ENCODE assay signal across 1 cellular context in genomic region chr15:70088887-70089691, GRCh38.
TF ChIP-seq lines count a peak whose summit lies in the region.

No MANE protein-coding gene starts in this region.

TF ChIP-seq in HEK293, 187 proteins besides CTCF, POLR2A, EP300 and RAD21 (continued from another document and continues in another):
- TF ChIP-seq KLF1 (tag by site-specific recombination; IDR thresholded peaks at IDR 0.05) = peak; percentile 87
- TF ChIP-seq PATZ1 (tag by site-specific recombination; IDR thresholded peaks at IDR 0.05) = peak; percentile 83
- TF ChIP-seq ZSCAN16 (tag by site-specific recombination; IDR thresholded peaks at IDR 0.05) = peak; percentile 78; the same call in 1 of the 2 replicates
- TF ChIP-seq ZBTB1 (tag by site-specific recombination; IDR thresholded peaks at IDR 0.05) = 0 out of 2 replicates have a peak, but pooled peaks have one; percentile 49
- TF ChIP-seq ZFP69B (tag by site-specific recombination; IDR thresholded peaks at IDR 0.05) = no peak
- no peak for TF ChIP-seq ZNF398 (tag by site-specific recombination; IDR thresholded peaks at IDR 0.05)
- no peak for TF ChIP-seq ZFP41 (tag by site-specific recombination; IDR thresholded peaks at IDR 0.05; ENCODE audit: borderline replicate concordance)
- TF ChIP-seq ZNF747 (tag by site-specific recombination; IDR thresholded peaks at IDR 0.05) = no peak
- peak; percentile 41; the same call in 1 of the 2 replicates for TF ChIP-seq ZBTB17 (tag by site-specific recombination; IDR thresholded peaks at IDR 0.05)
- peak; percentile 97 for TF ChIP-seq ZNF341 (tag by site-specific recombination; IDR thresholded peaks at IDR 0.05; ENCODE audit: low read depth)
- TF ChIP-seq ZNF544 (tag by site-specific recombination; IDR thresholded peaks at IDR 0.05) = no peak
- TF ChIP-seq IKZF3 (tag by site-specific recombination; IDR thresholded peaks at IDR 0.05) = peak; percentile 14; the same call in 1 of the 2 replicates
- peak; percentile 65; the same call in 1 of the 2 replicates for TF ChIP-seq ZNF501 (tag by site-specific recombination; IDR thresholded peaks at IDR 0.05)
- peak; percentile 98 for TF ChIP-seq EGR2 (tag by site-specific recombination; IDR thresholded peaks at IDR 0.05; ENCODE audit: low read depth)
- no peak for TF ChIP-seq ZNF274 (IDR thresholded peaks at IDR 0.05; ENCODE audit: low read length)
- TF ChIP-seq ZNF274 (tag by site-specific recombination; IDR thresholded peaks at IDR 0.05; ENCODE audit: borderline replicate concordance) = no peak
- TF ChIP-seq, protein P1, sequence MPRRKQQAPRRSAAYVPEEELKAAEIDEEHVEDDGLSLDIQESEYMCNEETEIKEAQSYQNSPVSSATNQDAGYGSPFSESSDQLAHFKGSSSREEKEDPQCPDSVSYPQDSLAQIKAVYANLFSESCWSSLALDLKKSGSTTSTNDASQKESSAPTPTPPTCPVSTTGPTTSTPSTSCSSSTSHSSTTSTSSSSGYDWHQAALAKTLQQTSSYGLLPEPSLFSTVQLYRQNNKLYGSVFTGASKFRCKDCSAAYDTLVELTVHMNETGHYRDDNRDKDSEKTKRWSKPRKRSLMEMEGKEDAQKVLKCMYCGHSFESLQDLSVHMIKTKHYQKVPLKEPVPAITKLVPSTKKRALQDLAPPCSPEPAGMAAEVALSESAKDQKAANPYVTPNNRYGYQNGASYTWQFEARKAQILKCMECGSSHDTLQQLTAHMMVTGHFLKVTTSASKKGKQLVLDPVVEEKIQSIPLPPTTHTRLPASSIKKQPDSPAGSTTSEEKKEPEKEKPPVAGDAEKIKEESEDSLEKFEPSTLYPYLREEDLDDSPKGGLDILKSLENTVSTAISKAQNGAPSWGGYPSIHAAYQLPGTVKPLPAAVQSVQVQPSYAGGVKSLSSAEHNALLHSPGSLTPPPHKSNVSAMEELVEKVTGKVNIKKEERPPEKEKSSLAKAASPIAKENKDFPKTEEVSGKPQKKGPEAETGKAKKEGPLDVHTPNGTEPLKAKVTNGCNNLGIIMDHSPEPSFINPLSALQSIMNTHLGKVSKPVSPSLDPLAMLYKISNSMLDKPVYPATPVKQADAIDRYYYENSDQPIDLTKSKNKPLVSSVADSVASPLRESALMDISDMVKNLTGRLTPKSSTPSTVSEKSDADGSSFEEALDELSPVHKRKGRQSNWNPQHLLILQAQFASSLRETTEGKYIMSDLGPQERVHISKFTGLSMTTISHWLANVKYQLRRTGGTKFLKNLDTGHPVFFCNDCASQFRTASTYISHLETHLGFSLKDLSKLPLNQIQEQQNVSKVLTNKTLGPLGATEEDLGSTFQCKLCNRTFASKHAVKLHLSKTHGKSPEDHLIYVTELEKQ (tag by site-specific recombination; IDR thresholded peaks at IDR 0.05; ENCODE audit: borderline replicate concordance) = peak; percentile 75; the same call in 1 of the 2 replicates
- 0 out of 2 replicates have a peak, but pooled peaks have one; percentile 62 for TF ChIP-seq ZNF561 (tag by site-specific recombination; IDR thresholded peaks at IDR 0.05; ENCODE audit: borderline replicate concordance)
- TF ChIP-seq SP7 (tag by site-specific recombination; IDR thresholded peaks at IDR 0.05) = peak; percentile 100
- peak; percentile 93 for TF ChIP-seq ZEB2 (tag by site-specific recombination; IDR thresholded peaks at IDR 0.05)
- no peak for TF ChIP-seq ZFP37 (tag by site-specific recombination; IDR thresholded peaks at IDR 0.05)
- TF ChIP-seq, protein P2, sequence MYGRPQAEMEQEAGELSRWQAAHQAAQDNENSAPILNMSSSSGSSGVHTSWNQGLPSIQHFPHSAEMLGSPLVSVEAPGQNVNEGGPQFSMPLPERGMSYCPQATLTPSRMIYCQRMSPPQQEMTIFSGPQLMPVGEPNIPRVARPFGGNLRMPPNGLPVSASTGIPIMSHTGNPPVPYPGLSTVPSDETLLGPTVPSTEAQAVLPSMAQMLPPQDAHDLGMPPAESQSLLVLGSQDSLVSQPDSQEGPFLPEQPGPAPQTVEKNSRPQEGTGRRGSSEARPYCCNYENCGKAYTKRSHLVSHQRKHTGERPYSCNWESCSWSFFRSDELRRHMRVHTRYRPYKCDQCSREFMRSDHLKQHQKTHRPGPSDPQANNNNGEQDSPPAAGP (tag by site-specific recombination; IDR thresholded peaks at IDR 0.05) = peak; percentile 99
- no peak for TF ChIP-seq TRIM28 (IDR thresholded peaks at IDR 0.05; ENCODE audit: borderline replicate concordance, low read length)
- TF ChIP-seq, protein P3, sequence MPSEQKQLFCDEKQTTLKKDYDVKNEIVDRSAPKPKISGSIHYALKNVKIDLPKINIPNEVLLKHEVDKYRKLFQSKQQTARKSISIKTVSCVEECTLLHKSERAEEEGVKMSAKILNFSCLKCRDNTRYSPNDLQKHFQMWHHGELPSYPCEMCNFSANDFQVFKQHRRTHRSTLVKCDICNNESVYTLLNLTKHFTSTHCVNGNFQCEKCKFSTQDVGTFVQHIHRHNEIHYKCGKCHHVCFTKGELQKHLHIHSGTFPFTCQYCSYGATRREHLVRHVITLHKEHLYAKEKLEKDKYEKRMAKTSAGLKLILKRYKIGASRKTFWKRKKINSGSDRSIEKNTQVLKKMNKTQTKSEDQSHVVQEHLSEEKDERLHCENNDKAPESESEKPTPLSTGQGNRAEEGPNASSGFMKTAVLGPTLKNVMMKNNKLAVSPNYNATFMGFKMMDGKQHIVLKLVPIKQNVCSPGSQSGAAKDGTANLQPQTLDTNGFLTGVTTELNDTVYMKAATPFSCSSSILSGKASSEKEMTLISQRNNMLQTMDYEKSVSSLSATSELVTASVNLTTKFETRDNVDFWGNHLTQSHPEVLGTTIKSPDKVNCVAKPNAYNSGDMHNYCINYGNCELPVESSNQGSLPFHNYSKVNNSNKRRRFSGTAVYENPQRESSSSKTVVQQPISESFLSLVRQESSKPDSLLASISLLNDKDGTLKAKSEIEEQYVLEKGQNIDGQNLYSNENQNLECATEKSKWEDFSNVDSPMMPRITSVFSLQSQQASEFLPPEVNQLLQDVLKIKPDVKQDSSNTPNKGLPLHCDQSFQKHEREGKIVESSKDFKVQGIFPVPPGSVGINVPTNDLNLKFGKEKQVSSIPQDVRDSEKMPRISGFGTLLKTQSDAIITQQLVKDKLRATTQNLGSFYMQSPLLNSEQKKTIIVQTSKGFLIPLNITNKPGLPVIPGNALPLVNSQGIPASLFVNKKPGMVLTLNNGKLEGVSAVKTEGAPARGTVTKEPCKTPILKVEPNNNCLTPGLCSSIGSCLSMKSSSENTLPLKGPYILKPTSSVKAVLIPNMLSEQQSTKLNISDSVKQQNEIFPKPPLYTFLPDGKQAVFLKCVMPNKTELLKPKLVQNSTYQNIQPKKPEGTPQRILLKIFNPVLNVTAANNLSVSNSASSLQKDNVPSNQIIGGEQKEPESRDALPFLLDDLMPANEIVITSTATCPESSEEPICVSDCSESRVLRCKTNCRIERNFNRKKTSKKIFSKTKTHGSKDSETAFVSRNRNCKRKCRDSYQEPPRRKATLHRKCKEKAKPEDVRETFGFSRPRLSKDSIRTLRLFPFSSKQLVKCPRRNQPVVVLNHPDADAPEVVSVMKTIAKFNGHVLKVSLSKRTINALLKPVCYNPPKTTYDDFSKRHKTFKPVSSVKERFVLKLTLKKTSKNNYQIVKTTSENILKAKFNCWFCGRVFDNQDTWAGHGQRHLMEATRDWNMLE (tag by site-specific recombination; conservative IDR thresholded peaks at IDR 0.05; ENCODE audit: low read depth) = no peak
- TF ChIP-seq ZNF404 (tag by site-specific recombination; IDR thresholded peaks at IDR 0.05) = no peak
- TF ChIP-seq ZNF16 (tag by site-specific recombination; IDR thresholded peaks at IDR 0.05; ENCODE audit: low read depth) = no peak
- TF ChIP-seq YY1 (tag by site-specific recombination; IDR thresholded peaks at IDR 0.05) = no peak
- TF ChIP-seq ZNF449 (tag by site-specific recombination; IDR thresholded peaks at IDR 0.05) = peak; percentile 23; the same call in 1 of the 2 replicates
- no peak for TF ChIP-seq ZNF335 (tag by site-specific recombination; conservative IDR thresholded peaks at IDR 0.05)
- peak; percentile 65 for TF ChIP-seq ZXDB (tag by site-specific recombination; IDR thresholded peaks at IDR 0.05)
- TF ChIP-seq ZNF239 (tag by site-specific recombination; IDR thresholded peaks at IDR 0.05) = no peak
- no peak for TF ChIP-seq ZNF426 (tag by site-specific recombination; IDR thresholded peaks at IDR 0.05)
- TF ChIP-seq ZBTB26 (tag by site-specific recombination; optimal IDR thresholded peaks at IDR 0.05) = peak; percentile 26
- TF ChIP-seq, protein P4, sequence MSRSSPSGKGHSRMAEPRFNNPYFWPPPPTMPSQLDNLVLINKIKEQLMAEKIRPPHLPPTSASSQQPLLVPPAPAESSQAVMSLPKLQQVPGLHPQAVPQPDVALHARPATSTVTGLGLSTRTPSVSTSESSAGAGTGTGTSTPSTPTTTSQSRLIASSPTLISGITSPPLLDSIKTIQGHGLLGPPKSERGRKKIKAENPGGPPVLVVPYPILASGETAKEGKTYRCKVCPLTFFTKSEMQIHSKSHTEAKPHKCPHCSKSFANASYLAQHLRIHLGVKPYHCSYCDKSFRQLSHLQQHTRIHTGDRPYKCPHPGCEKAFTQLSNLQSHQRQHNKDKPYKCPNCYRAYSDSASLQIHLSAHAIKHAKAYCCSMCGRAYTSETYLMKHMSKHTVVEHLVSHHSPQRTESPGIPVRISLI (tag by site-specific recombination; IDR thresholded peaks at IDR 0.05) = no peak
- no peak for TF ChIP-seq ZBTB11 (tag by site-specific recombination; conservative IDR thresholded peaks at IDR 0.05; ENCODE audit: low read depth)
- no peak for TF ChIP-seq ZNF830 (tag by site-specific recombination; IDR thresholded peaks at IDR 0.05; ENCODE audit: low read depth)
- TF ChIP-seq ZNF121 (tag by site-specific recombination; IDR thresholded peaks at IDR 0.05) = no peak
- peak; percentile 67; the same call in 1 of the 2 replicates for TF ChIP-seq ZNF423 (tag by site-specific recombination; IDR thresholded peaks at IDR 0.05)
- peak; percentile 77 for TF ChIP-seq ZIC2 (tag by site-specific recombination; IDR thresholded peaks at IDR 0.05)
